In genomic region chr10:17409170-17409733, GRCh38 we compare ENCODE assay signal across 8 cellular contexts. TPM values are rescaled to one million over a fixed set of nuclear protein-coding genes. Genes with fewer than 3 reads are reported as not detected.
DNase-seq lines count a peak whose midpoint lies in the region; ATAC-seq, FAIRE-seq and TF ChIP-seq lines count a peak whose summit lies in the region.

No MANE protein-coding gene starts in this region.

- FAIRE-seq in GM18507 (lab: Jason Lieb, UNC), result peak; percentile 9

- DNase-seq in AG09309 (ENCODE audit: low read depth), result no peak
- DNase-seq in GM18507 (ENCODE audit: extremely low spot score, insufficient read length, low read depth), result no peak
- peak; percentile 13 for DNase-seq in SW480 (ENCODE audit: low spot score)
- no peak for DNase-seq in foreskin keratinocyte
- DNase-seq in 8988T, result no peak
- no peak for DNase-seq in pons (ENCODE audit: low spot score)

- H3K4me1 ChIP-seq in foreskin keratinocyte, result no peaks in the 10 kb centered on the region

- peak; percentile 52 for TF ChIP-seq CTCF in AG09309 (IDR thresholded peaks at IDR 0.05; ENCODE audit: control insufficient read depth, insufficient read depth, low read depth, low read length, missing control alignments)
- peak; percentile 62 for TF ChIP-seq CTCF in foreskin keratinocyte (conservative IDR thresholded peaks at IDR 0.05)

- no peaks in the 10 kb centered on the region for H3K27me3 ChIP-seq in foreskin keratinocyte

- ATAC-seq in foreskin keratinocyte, result no peak
- ATAC-seq in GM18870 (IDR thresholded peaks at IDR 0.05; ENCODE audit: unreplicated experiment), result no peak
- no peak for ATAC-seq in GM18858 (IDR thresholded peaks at IDR 0.05; ENCODE audit: unreplicated experiment)

- no peak overlapping the region for H3K4me3 ChIP-seq in AG09309 (ENCODE audit: control insufficient read depth, low read depth, low read length)

- no peak overlapping the region for H3K27ac ChIP-seq in foreskin keratinocyte

RNA-seq across cellular contexts. Expression of gene ST8SIA6, which starts 45.1 kb away (rescaled TPM):
- 0.11 TPM in 1 of 2 replicates, not detected in the other for total RNA-seq in foreskin keratinocyte
- not detected in 2 replicates for polyA plus RNA-seq in foreskin keratinocyte
